In genomic region chr9:121267689-121268597, GRCh38 we compare ENCODE assay signal across 8 cellular contexts. TPM values are rescaled to one million over a fixed set of nuclear protein-coding genes. Genes with fewer than 3 reads are reported as not detected.
DNase-seq lines count a peak whose midpoint lies in the region; ATAC-seq lines count a peak whose summit lies in the region.

GSN (plus strand) TSS chr9:121268162; CDS start chr9:121301972, 33,810 bp downstream.

- H3K9me3 ChIP-seq in SJCRH30 (replicated peaks): no peaks in the 10 kb centered on the region
- H3K9me3 ChIP-seq in neuronal stem cell (replicated peaks in 1 of 2; ENCODE audit: control insufficient read depth in 2 of 2, insufficient read depth in 1 of 2, low read depth in 1 of 2, low read length in 2 of 2): no peaks in the 10 kb centered on the region
- H3K9me3 ChIP-seq in thymus (ENCODE audit: control insufficient read depth): no peaks in the 10 kb centered on the region

- H3K4me3 Mint-ChIP-seq in activated naive CD4-positive, alpha-beta T cell treated with anti-CD3 and anti-CD28 coated beads, Interleukin-2, amount 50 U/mL, for 24 hours: peak within 1 kb of the TSS; percentile 84

- ATAC-seq in HG03521 (IDR thresholded peaks at IDR 0.05; ENCODE audit: unreplicated experiment): peak; percentile 59

- no peak within 1 kb of the TSS for H3K14ac ChIP-seq in neuronal stem cell (ENCODE audit: low read length)

- H3K4me1 ChIP-seq in SJCRH30 (peaks cover 19% of the 10 kb centered on the region), neuronal stem cell (ENCODE audit: control insufficient read depth in 2 of 2, insufficient read depth in 1 of 2, low read depth in 1 of 2, low read length in 2 of 2) (peaks cover 18 to 20% of the 10 kb centered on the region in 2 donors), thymus (ENCODE audit: control insufficient read depth, insufficient read depth, low read length) (peaks cover 2% of the 10 kb centered on the region)

- no peak within 1 kb of the TSS for H2BK5ac ChIP-seq in neuronal stem cell (ENCODE audit: low read length)

- H3K4me3 ChIP-seq in SJCRH30 (peak within 1 kb of the TSS; percentile 59), neuronal stem cell (ENCODE audit: low read length in 2 of 2) (peak within 1 kb of the TSS; percentile 58 to 88), thymus (ENCODE audit: low read length) (peak within 1 kb of the TSS; percentile 55)

- H3K9me3 Mint-ChIP-seq in activated naive CD4-positive, alpha-beta T cell treated with anti-CD3 and anti-CD28 coated beads, Interleukin-2, amount 50 U/mL, for 24 hours: no peaks in the 10 kb centered on the region

- H3K4me2 ChIP-seq in neuronal stem cell (ENCODE audit: insufficient read depth, low read length, poor library complexity, severe bottlenecking): peak within 1 kb of the TSS; percentile 90

- no peaks in the 10 kb centered on the region for H3K27me3 ChIP-seq in SJCRH30
- no peaks in the 10 kb centered on the region for H3K27me3 ChIP-seq in neuronal stem cell (ENCODE audit: control insufficient read depth in 3 of 3, insufficient read depth in 3 of 3, low read depth in 1 of 3, low read length in 3 of 3)
- no peaks in the 10 kb centered on the region for H3K27me3 ChIP-seq in thymus (ENCODE audit: control insufficient read depth, insufficient read depth)

- H3K36me3 Mint-ChIP-seq in activated naive CD4-positive, alpha-beta T cell treated with anti-CD3 and anti-CD28 coated beads, Interleukin-2, amount 50 U/mL, for 24 hours: no peaks in the 10 kb centered on the region

- peak within 1 kb of the TSS; percentile 94 for H3K18ac ChIP-seq in neuronal stem cell (ENCODE audit: low read length)

- no CpG with 5 or more reads among the region's 64 CpGs for WGBS in neuronal stem cell (ENCODE audit: extremely low coverage in 2 of 2, insufficient read length in 2 of 2, insufficient replicate concordance in 1 of 2), 2 donors
- 6% methylated on average over 64 of the region's 64 CpGs for WGBS in thymus

- peak within 1 kb of the TSS; percentile 13 for H2BK15ac ChIP-seq in neuronal stem cell (ENCODE audit: low read length)

- H3K9ac ChIP-seq in neuronal stem cell (ENCODE audit: low read depth, low read length, poor library complexity): peak within 1 kb of the TSS; percentile 78

- peak within 1 kb of the TSS; percentile 41 for H2BK12ac ChIP-seq in neuronal stem cell (ENCODE audit: low read length)

- peak; percentile 94 for DNase-seq in AG20443 (ENCODE audit: low spot score)
- peak; percentile 55 for DNase-seq in GM19240 (ENCODE audit: insufficient read length, low spot score)
- peak; percentile 47 to 54 for DNase-seq in SJCRH30
- peak; percentile 91 for DNase-seq in globus pallidus (ENCODE audit: low spot score)
- no peak for DNase-seq in neuronal stem cell (ENCODE audit: low spot score)

- no peak within 1 kb of the TSS for H3K4ac ChIP-seq in neuronal stem cell (ENCODE audit: low read length)

- H2AFZ ChIP-seq in neuronal stem cell (ENCODE audit: low read length): peak within 1 kb of the TSS; percentile 99

- H3K23ac ChIP-seq in neuronal stem cell (ENCODE audit: low read depth, low read length, poor library complexity): peak within 1 kb of the TSS; percentile 5

- H3K36me3 ChIP-seq in SJCRH30: no peaks in the 10 kb centered on the region
- no peaks in the 10 kb centered on the region for H3K36me3 ChIP-seq in neuronal stem cell (replicated peaks in 1 of 2; ENCODE audit: control insufficient read depth in 2 of 2, insufficient read depth in 2 of 2, low read length in 2 of 2)
- no peaks in the 10 kb centered on the region for H3K36me3 ChIP-seq in thymus (ENCODE audit: control insufficient read depth, insufficient read depth)

- H3K27ac Mint-ChIP-seq in activated naive CD4-positive, alpha-beta T cell treated with anti-CD3 and anti-CD28 coated beads, Interleukin-2, amount 50 U/mL, for 24 hours: no peak within 1 kb of the TSS

- peak within 1 kb of the TSS; percentile 64 for H2BK120ac ChIP-seq in neuronal stem cell (ENCODE audit: low read depth, low read length)

- H3K27ac ChIP-seq in SJCRH30 (peak within 1 kb of the TSS; percentile 38; the same call in 1 of the 2 replicates), neuronal stem cell (replicated peaks; ENCODE audit: low read length) (peak within 1 kb of the TSS; percentile 16), thymus (ENCODE audit: low read depth) (peak within 1 kb of the TSS; percentile 46)

- no peak within 1 kb of the TSS for H4K8ac ChIP-seq in neuronal stem cell (ENCODE audit: low read depth, low read length)

- peak within 1 kb of the TSS; percentile 51 for H2AK5ac ChIP-seq in neuronal stem cell (ENCODE audit: low read depth, low read length)

- no peak within 1 kb of the TSS for H4K91ac ChIP-seq in neuronal stem cell (ENCODE audit: low read depth, low read length, poor library complexity)

- peaks cover 1% of the 10 kb centered on the region for H3K79me1 ChIP-seq in neuronal stem cell (ENCODE audit: low read depth, low read length)

- H3K4me1 Mint-ChIP-seq in activated naive CD4-positive, alpha-beta T cell treated with anti-CD3 and anti-CD28 coated beads, Interleukin-2, amount 50 U/mL, for 24 hours: peaks cover 18% of the 10 kb centered on the region

- H3K27me3 Mint-ChIP-seq in activated naive CD4-positive, alpha-beta T cell treated with anti-CD3 and anti-CD28 coated beads, Interleukin-2, amount 50 U/mL, for 24 hours: peaks cover 1% of the 10 kb centered on the region

RNA-seq across cellular contexts. Expression of gene GSN, which starts in this region (rescaled TPM):
- total RNA-seq in SJCRH30 (2014; rRNA removed; shearing (Covaris generic)): 43.4 and 44.1 TPM in 2 replicates
- polyA plus RNA-seq in neuronal stem cell (2013, experiment 1 of 2): 29.4 TPM
- 28.1 TPM for polyA plus RNA-seq in neuronal stem cell (2013, experiment 2 of 2)
- 248 TPM for polyA plus RNA-seq in thymus
